14 cellular contexts compared by ENCODE assay signal in genomic region chr2:40199758-40200157, GRCh38.
DNase-seq lines count a peak whose midpoint lies in the region; ATAC-seq and TF ChIP-seq lines count a peak whose summit lies in the region.
"Had no signal": no experiment of that assay in that cellular context is flagged by ENCODE, and none has a peak within 500 bp of the region (broad histone marks: within the 10 kb centered on the region; RNA-seq: fewer than 3 reads in every experiment).

No MANE protein-coding gene starts in this region.

- no peaks in the 10 kb centered on the region for H4K20me1 ChIP-seq in fibroblast of lung (ENCODE audit: control insufficient read depth, extremely low read depth, insufficient read depth, low read length)

- TF ChIP-seq CTCF in fibroblast of lung (conservative IDR thresholded peaks at IDR 0.05 in 1 of 2, IDR thresholded peaks at IDR 0.05 in 1 of 2; ENCODE audit: low read depth in 1 of 2, low read length in 2 of 2) = no peak
- TF ChIP-seq CTCF in tibial nerve (IDR thresholded peaks at IDR 0.05) = no peak
- TF ChIP-seq CTCF in vagina (IDR thresholded peaks at IDR 0.05) = no peak

- peak; percentile 67 for DNase-seq in EH (ENCODE audit: low read depth)
- peak; percentile 77 for DNase-seq in SK-N-DZ (ENCODE audit: low spot score)
- DNase-seq in fibroblast of lung (ENCODE audit: low read depth in 2 of 2) = peak; percentile 29 to 61
- DNase-seq in tibial nerve (ENCODE audit: low spot score in 2 of 2) = no peak
- DNase-seq in activated naive CD8-positive, alpha-beta T cell treated with anti-CD3 and anti-CD28 coated beads for 36 hours = no peak
- DNase-seq in vagina (ENCODE audit: extremely low spot score in 2 of 2) = no peak
- DNase-seq: CD4-positive, alpha-beta T cell; DND-41; GF-D8; NCI-H345 had no signal

- H3K9me3 ChIP-seq in fibroblast of lung (ENCODE audit: control insufficient read depth, insufficient read depth, low read depth, low read length) (no peaks in the 10 kb centered on the region), muscle layer of colon (ENCODE audit: low read length) (no peaks in the 10 kb centered on the region), tibial nerve (no peaks in the 10 kb centered on the region), vagina (no peaks in the 10 kb centered on the region)

- no peaks in the 10 kb centered on the region for H3K27me3 Mint-ChIP-seq in activated naive CD8-positive, alpha-beta T cell treated with anti-CD3 and anti-CD28 coated beads for 36 hours
- H3K27me3 Mint-ChIP-seq: CD4-positive, alpha-beta T cell had no signal

- H3K27ac Mint-ChIP-seq in activated naive CD8-positive, alpha-beta T cell treated with anti-CD3 and anti-CD28 coated beads for 36 hours = no peak overlapping the region
- H3K27ac Mint-ChIP-seq: CD4-positive, alpha-beta T cell had no signal

- no peak overlapping the region for H3K4me2 ChIP-seq in fibroblast of lung (ENCODE audit: extremely low read depth, insufficient read depth, low read length)

- peaks cover 1% of the 10 kb centered on the region for H3K9me3 Mint-ChIP-seq in activated naive CD8-positive, alpha-beta T cell treated with anti-CD3 and anti-CD28 coated beads for 36 hours
- H3K9me3 Mint-ChIP-seq: CD4-positive, alpha-beta T cell had no signal

- H3K9ac ChIP-seq in fibroblast of lung (ENCODE audit: insufficient read depth, low read length) = no peak overlapping the region
- no peak overlapping the region for H3K9ac ChIP-seq in muscle layer of colon (ENCODE audit: low read length)

- intact Hi-C loops in vagina (cut with DNase I) = no loop called here

- TF ChIP-seq POLR2A in tibial nerve (IDR thresholded peaks at IDR 0.05) = no peak
- TF ChIP-seq POLR2A in vagina (IDR thresholded peaks at IDR 0.05) = no peak

- TF ChIP-seq EP300 in tibial nerve (IDR thresholded peaks at IDR 0.05) = no peak

- no peak overlapping the region for H2AFZ ChIP-seq in fibroblast of lung (ENCODE audit: low read length)

- H3K4me1 ChIP-seq in fibroblast of lung (ENCODE audit: control insufficient read depth, extremely low read depth, insufficient read depth, low read length) (peaks cover 5% of the 10 kb centered on the region), muscle layer of colon (ENCODE audit: insufficient read depth, low read length) (peaks cover 32% of the 10 kb centered on the region), tibial nerve (peaks cover 0 to 7% (median 0%) of the 10 kb centered on the region in 4 donors), vagina (peaks cover 20% of the 10 kb centered on the region)

- H3K27ac ChIP-seq in fibroblast of lung (ENCODE audit: insufficient read depth, low read length) (no peak overlapping the region), muscle layer of colon (ENCODE audit: low read depth, low read length) (peak overlapping the region; percentile 27), tibial nerve (no peak overlapping the region), vagina (no peak overlapping the region)
- H3K27ac ChIP-seq: SK-N-MC had no signal

- no peaks in the 10 kb centered on the region for H3K4me1 Mint-ChIP-seq in activated naive CD8-positive, alpha-beta T cell treated with anti-CD3 and anti-CD28 coated beads for 36 hours

- H3K4me3 Mint-ChIP-seq in activated naive CD8-positive, alpha-beta T cell treated with anti-CD3 and anti-CD28 coated beads for 36 hours = no peak overlapping the region
- H3K4me3 Mint-ChIP-seq: CD4-positive, alpha-beta T cell had no signal

- H3K36me3 ChIP-seq in fibroblast of lung (ENCODE audit: control insufficient read depth, insufficient read depth, low read length) = no peaks in the 10 kb centered on the region
- no peaks in the 10 kb centered on the region for H3K36me3 ChIP-seq in muscle layer of colon (ENCODE audit: insufficient read depth, low read length)
- no peaks in the 10 kb centered on the region for H3K36me3 ChIP-seq in tibial nerve
- no peaks in the 10 kb centered on the region for H3K36me3 ChIP-seq in vagina

- ATAC-seq in HG02852 (IDR thresholded peaks at IDR 0.05; ENCODE audit: unreplicated experiment) = no peak
- ATAC-seq: PC-3 had no signal

- no peaks in the 10 kb centered on the region for H3K79me2 ChIP-seq in fibroblast of lung (ENCODE audit: control insufficient read depth, insufficient read depth, low read length)

- no peak overlapping the region for H3K4me3 ChIP-seq in fibroblast of lung (replicated peaks in 1 of 4; ENCODE audit: control extremely low read depth in 1 of 4, insufficient read depth in 1 of 4, low read depth in 3 of 4, low read length in 4 of 4)
- H3K4me3 ChIP-seq in muscle layer of colon (ENCODE audit: low read depth in 1 of 2, low read length in 2 of 2) = no peak overlapping the region
- no peak overlapping the region for H3K4me3 ChIP-seq in tibial nerve
- no peak overlapping the region for H3K4me3 ChIP-seq in vagina
- H3K4me3 ChIP-seq: SK-N-MC had no signal

- H3K27me3 ChIP-seq in fibroblast of lung (ENCODE audit: control insufficient read depth, insufficient read depth, low read length) = no peaks in the 10 kb centered on the region
- H3K27me3 ChIP-seq in muscle layer of colon (ENCODE audit: control insufficient read depth in 1 of 2, insufficient read depth in 2 of 2, low read length in 2 of 2) = no peaks in the 10 kb centered on the region
- H3K27me3 ChIP-seq in tibial nerve = no peaks in the 10 kb centered on the region
- no peaks in the 10 kb centered on the region for H3K27me3 ChIP-seq in vagina

- no peaks in the 10 kb centered on the region for H3K36me3 Mint-ChIP-seq in activated naive CD8-positive, alpha-beta T cell treated with anti-CD3 and anti-CD28 coated beads for 36 hours

Comparison
In these comparisons a context has a peak if more than half of its experiments do, and no peak if none do; other contexts are left out.
1. DNase-seq: peak in EH (single experiment), SK-N-DZ (single experiment) and fibroblast of lung (2 of 2); none in tibial nerve (0 of 2), activated naive CD8-positive, alpha-beta T cell treated with anti-CD3 and anti-CD28 coated beads for 36 hours (single experiment) and vagina (0 of 2).